ENCODE assay signal across 8 cellular contexts in the genomic region with DNA sequence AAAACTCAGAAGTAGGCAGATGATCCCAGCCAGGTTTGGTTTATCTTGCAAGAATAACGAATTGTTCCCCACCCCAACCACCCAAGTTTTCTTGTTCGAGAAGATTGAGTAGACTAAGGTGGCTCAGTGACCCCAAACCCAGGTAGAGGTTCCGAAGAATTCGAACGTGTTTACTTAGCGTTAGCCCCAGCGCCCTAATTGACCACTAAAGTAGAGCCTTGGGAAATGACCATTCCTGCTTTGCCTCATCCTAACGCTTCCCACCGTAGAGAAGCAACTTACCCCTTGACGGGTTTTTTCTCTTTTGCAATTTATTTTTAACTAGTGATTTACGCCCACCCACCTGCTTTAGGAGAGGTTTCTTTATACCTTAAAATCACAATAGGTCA. TPM values are rescaled to one million over a fixed set of nuclear protein-coding genes. Genes with fewer than 3 reads are reported as not detected.
DNase-seq lines count a peak whose midpoint lies in the region; ATAC-seq and TF ChIP-seq lines count a peak whose summit lies in the region.

No MANE protein-coding gene starts in this region.

- in situ Hi-C loops in HAP-1 (cut with MboI; ENCODE audit: low sequenced_read_pairs), result loop anchor here (10.0 kb wide), 1 partner anchor 220 kb away; a partner anchor contains a TSS

- H3K9me3 ChIP-seq in A673 (ENCODE audit: low read depth, low read length, poor library complexity, severe bottlenecking), result no peaks in the 10 kb centered on the region
- H3K9me3 ChIP-seq in HAP-1, result no peaks in the 10 kb centered on the region

- CTCF ChIA-PET in A673 (lab: Charles Lee), result no interaction called here

- ATAC-seq in activated naive CD8-positive, alpha-beta T cell treated with anti-CD3 and anti-CD28 coated beads, Interleukin-2, amount 50 U/mL, for 24 hours, result no peak
- no peak for ATAC-seq in stimulated activated memory B cell treated with anti-CD40 and anti-IgM and Interleukin-4, amounts not matched to agents 10 μg/mL and 1 μg/mL and 100 μg/mL, for 72 hours
- ATAC-seq in HG03442 (IDR thresholded peaks at IDR 0.05; ENCODE audit: unreplicated experiment), result no peak
- no peak for ATAC-seq in HG02571 (IDR thresholded peaks at IDR 0.05; ENCODE audit: unreplicated experiment)

- no peaks in the 10 kb centered on the region for H3K27me3 ChIP-seq in A673 (replicated peaks; ENCODE audit: insufficient read depth, low read depth, low read length, poor library complexity)
- no peaks in the 10 kb centered on the region for H3K27me3 ChIP-seq in HAP-1 (ENCODE audit: low read depth)

- H3K27ac Mint-ChIP-seq in activated naive CD8-positive, alpha-beta T cell treated with anti-CD3 and anti-CD28 coated beads, Interleukin-2, amount 50 U/mL, for 24 hours, result peak overlapping the region; percentile 92
- H3K27ac Mint-ChIP-seq in immature natural killer cell, result peak overlapping the region; percentile 83 to 97 (median 93)
- H3K27ac Mint-ChIP-seq in stimulated activated memory B cell treated with anti-CD40 and anti-IgM and Interleukin-4, amounts not matched to agents 10 μg/mL and 1 μg/mL and 100 μg/mL, for 72 hours, result peak overlapping the region; percentile 87

- intact Hi-C loops in A673 (cut with micrococcal nuclease; ENCODE audit: unreplicated experiment), result loop anchor here (1.0 to 10.0 kb wide), 3 partner anchors 216 to 340 kb away; a partner anchor contains a TSS

- peaks cover 16% of the 10 kb centered on the region for H3K36me3 Mint-ChIP-seq in activated naive CD8-positive, alpha-beta T cell treated with anti-CD3 and anti-CD28 coated beads, Interleukin-2, amount 50 U/mL, for 24 hours (ENCODE audit: low read depth)
- peaks cover 0 to 4% (median 4%) of the 10 kb centered on the region in 3 donors for H3K36me3 Mint-ChIP-seq in immature natural killer cell
- H3K36me3 Mint-ChIP-seq in stimulated activated memory B cell treated with anti-CD40 and anti-IgM and Interleukin-4, amounts not matched to agents 10 μg/mL and 1 μg/mL and 100 μg/mL, for 72 hours, result peaks cover 7% of the 10 kb centered on the region

- H3K4me1 ChIP-seq in A673 (ENCODE audit: insufficient read depth, low read length, poor library complexity, severe bottlenecking) (peaks cover 16% of the 10 kb centered on the region), HAP-1 (peaks cover 14% of the 10 kb centered on the region)

- TF ChIP-seq CTCF in A673 (conservative IDR thresholded peaks at IDR 0.05; ENCODE audit: low read depth, low read length), result no peak

- no peaks in the 10 kb centered on the region for H3K9me3 Mint-ChIP-seq in activated naive CD8-positive, alpha-beta T cell treated with anti-CD3 and anti-CD28 coated beads, Interleukin-2, amount 50 U/mL, for 24 hours
- H3K9me3 Mint-ChIP-seq in immature natural killer cell, result no peaks in the 10 kb centered on the region
- H3K9me3 Mint-ChIP-seq in stimulated activated memory B cell treated with anti-CD40 and anti-IgM and Interleukin-4, amounts not matched to agents 10 μg/mL and 1 μg/mL and 100 μg/mL, for 72 hours, result no peaks in the 10 kb centered on the region

- no TSS peak for BruUV-seq in A673 (replicated peaks; lab: Mats Ljungman, UMichigan)

- H3K27ac ChIP-seq in A673 (ENCODE audit: low read depth, low read length, poor library complexity, severe bottlenecking), result peak overlapping the region; percentile 93

- peaks cover 4% of the 10 kb centered on the region for H3K36me3 ChIP-seq in A673 (ENCODE audit: insufficient read depth, low read length, poor library complexity, severe bottlenecking)
- no peaks in the 10 kb centered on the region for H3K36me3 ChIP-seq in HAP-1 (replicated peaks)

- POLR2A ChIA-PET in A673 (lab: Charles Lee; ENCODE audit: low non-redundant PET), result no interaction called here

- H3K4me1 Mint-ChIP-seq in activated naive CD8-positive, alpha-beta T cell treated with anti-CD3 and anti-CD28 coated beads, Interleukin-2, amount 50 U/mL, for 24 hours, result peaks cover 37% of the 10 kb centered on the region
- peaks cover 31 to 40% of the 10 kb centered on the region in 2 donors for H3K4me1 Mint-ChIP-seq in immature natural killer cell
- peaks cover 26% of the 10 kb centered on the region for H3K4me1 Mint-ChIP-seq in stimulated activated memory B cell treated with anti-CD40 and anti-IgM and Interleukin-4, amounts not matched to agents 10 μg/mL and 1 μg/mL and 100 μg/mL, for 72 hours

- H3K4me3 Mint-ChIP-seq in activated naive CD8-positive, alpha-beta T cell treated with anti-CD3 and anti-CD28 coated beads, Interleukin-2, amount 50 U/mL, for 24 hours, result peak overlapping the region; percentile 86
- peak overlapping the region; percentile 89 to 97 (median 93) for H3K4me3 Mint-ChIP-seq in immature natural killer cell
- peak overlapping the region; percentile 84 for H3K4me3 Mint-ChIP-seq in stimulated activated memory B cell treated with anti-CD40 and anti-IgM and Interleukin-4, amounts not matched to agents 10 μg/mL and 1 μg/mL and 100 μg/mL, for 72 hours

- H3K4me3 ChIP-seq in A673 (ENCODE audit: low read depth, low read length, poor library complexity, severe bottlenecking) (peak overlapping the region; percentile 90), HAP-1 (peak overlapping the region; percentile 96)

- DNase-seq in A673 (ENCODE audit: low spot score), result no peak
- DNase-seq in HAP-1 (ENCODE audit: low spot score in 2 of 2), result no peak
- DNase-seq in activated naive CD8-positive, alpha-beta T cell treated with anti-CD3 and anti-CD28 coated beads, Interleukin-2, amount 50 U/mL, for 24 hours, result no peak
- DNase-seq in immature natural killer cell, result peak in 1 of 3 donors; percentile 1
- DNase-seq in T-helper 9 cell, result no peak

- peaks cover 4% of the 10 kb centered on the region for H3K27me3 Mint-ChIP-seq in activated naive CD8-positive, alpha-beta T cell treated with anti-CD3 and anti-CD28 coated beads, Interleukin-2, amount 50 U/mL, for 24 hours
- H3K27me3 Mint-ChIP-seq in immature natural killer cell (ENCODE audit: low read depth in 3 of 3), result peaks cover 7 to 17% (median 12%) of the 10 kb centered on the region in 3 donors
- H3K27me3 Mint-ChIP-seq in stimulated activated memory B cell treated with anti-CD40 and anti-IgM and Interleukin-4, amounts not matched to agents 10 μg/mL and 1 μg/mL and 100 μg/mL, for 72 hours, result no peaks in the 10 kb centered on the region

RNA-seq across cellular contexts. Expression of a gene that starts 0.9 kb away (rescaled TPM):
- total RNA-seq in A673 (2021), result 39.0 and 45.8 TPM in 2 replicates
- 10 to 100 TPM in 1 of 3 donors, 1 to 10 TPM in 2; 7.5 to 19.3 (median 8.9) TPM for polyA plus RNA-seq in immature natural killer cell
